In the genomic region with DNA sequence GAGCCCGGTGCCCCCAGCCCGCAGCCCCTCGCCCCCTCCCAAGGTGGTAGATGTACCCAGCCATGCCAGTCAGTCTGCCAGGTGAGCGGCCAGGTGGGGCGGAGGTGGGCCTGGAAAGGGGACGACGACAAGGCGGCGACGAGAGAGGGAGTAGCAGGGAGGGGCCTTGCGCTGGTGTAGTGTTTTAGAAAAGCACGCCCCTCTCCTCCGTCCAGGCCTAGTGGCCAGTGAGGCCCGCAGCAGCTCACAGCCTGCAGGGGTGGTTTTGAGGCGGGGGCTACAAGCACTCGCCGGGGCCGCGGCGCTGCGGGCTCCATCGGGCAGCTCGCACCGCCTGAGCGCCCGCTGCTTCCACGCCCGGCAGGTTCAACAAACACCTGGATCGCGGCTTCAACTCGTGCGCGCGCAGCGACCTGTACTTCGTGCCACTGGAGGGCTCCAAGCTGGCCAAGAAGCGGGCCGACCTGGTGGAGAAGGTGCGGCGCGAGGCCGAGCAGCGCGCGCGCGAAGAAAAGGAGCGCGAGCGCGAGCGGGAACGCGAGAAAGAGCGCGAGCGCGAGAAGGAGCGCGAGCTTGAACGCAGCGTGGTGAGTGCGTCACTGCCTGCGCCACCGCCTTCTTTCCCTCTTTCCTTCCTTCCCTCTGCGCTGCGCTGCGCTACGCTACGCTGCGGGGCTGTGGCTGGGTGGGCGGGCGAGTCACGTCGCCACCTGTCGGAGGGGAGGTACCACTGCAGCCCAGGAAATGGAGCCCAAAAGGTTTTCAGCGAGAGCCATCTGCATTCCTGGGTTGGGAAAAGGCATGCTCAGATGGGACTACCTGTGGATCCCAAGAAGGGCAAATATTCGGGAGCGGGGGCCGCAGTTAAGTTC, we compare ENCODE assay signal across 8 cellular contexts. TPM values are rescaled to one million over a fixed set of nuclear protein-coding genes. Genes with fewer than 3 reads are reported as not detected.
DNase-seq lines count a peak whose midpoint lies in the region; ATAC-seq, FAIRE-seq and TF ChIP-seq lines count a peak whose summit lies in the region.

No MANE protein-coding gene starts in this region.

- FAIRE-seq in kidney (lab: Jason Lieb, UNC): peak; percentile 83

- H3K27ac ChIP-seq in kidney (ENCODE audit: low read depth in 2 of 2, low read length in 2 of 2): peak overlapping the region; percentile 78 to 91

- TF ChIP-seq CTCF in kidney (IDR thresholded peaks at IDR 0.05; ENCODE audit: borderline replicate concordance, extremely low read depth, insufficient read depth): peak; percentile 97

- H3K36me3 ChIP-seq in kidney (ENCODE audit: control insufficient read depth in 1 of 2, insufficient read depth in 2 of 2, low read length in 2 of 2): peaks cover 4 to 10% of the 10 kb centered on the region in 2 donors

- H3K4me3 ChIP-seq in kidney (ENCODE audit: low read length in 2 of 2): peak overlapping the region; percentile 49 to 73

- no peaks in the 10 kb centered on the region for H3K9me3 ChIP-seq in kidney (ENCODE audit: control insufficient read depth in 1 of 2, low read length in 2 of 2)

- ATAC-seq in GM19035 (IDR thresholded peaks at IDR 0.05; ENCODE audit: unreplicated experiment) (peak; percentile 93), HG03354 (IDR thresholded peaks at IDR 0.05; ENCODE audit: poor library complexity, severe bottlenecking, unreplicated experiment) (peak; percentile 92)

- peak overlapping the region; percentile 30 to 86 for H3K9ac ChIP-seq in kidney (ENCODE audit: low read length in 2 of 2)

- intact Hi-C loops in kidney (cut with DNase I): no loop called here

- DNase-seq in Ammon's horn (ENCODE audit: low spot score) (peak; percentile 99), NCI-H460 (ENCODE audit: extremely low read depth, low read depth) (peak; percentile 90), cerebellum (ENCODE audit: low spot score) (peak; percentile 93), kidney (peak; percentile 98)
- DNase-seq in activated CD4-positive, alpha-beta T cell treated with anti-CD3 and anti-CD28 coated beads for 1 hour: peak; percentile 93
- DNase-seq in stimulated activated CD4-positive, alpha-beta T cell treated with anti-CD3 and anti-CD28 coated beads, Interleukin-15, amount 100 ng/mL, for 24 hours: peak; percentile 94

- peaks cover 13 to 16% of the 10 kb centered on the region in 2 donors for H3K4me1 ChIP-seq in kidney (ENCODE audit: control insufficient read depth in 1 of 2, insufficient read depth in 1 of 2, low read depth in 1 of 2, low read length in 2 of 2)

RNA-seq across cellular contexts. Expression of a gene that starts 5.9 kb away (rescaled TPM):
- total RNA-seq in NCI-H460 (2014; rRNA removed; shearing (Covaris generic)): not detected in 2 replicates
- polyA plus RNA-seq in NCI-H460 (2014; cell fraction: nucleus; rRNA removed): not detected in 2 replicates
- total RNA-seq in cerebellum: not detected
- total RNA-seq in kidney: not detected
- not detected for polyA plus RNA-seq in kidney (ENCODE audit: insufficient read depth, low read depth, low replicate concordance)

RNA-seq across cellular contexts. Expression of a gene that starts 6.1 kb away (rescaled TPM):
- 127 and 130 TPM in 2 replicates for total RNA-seq in NCI-H460 (2014; rRNA removed; shearing (Covaris generic))
- polyA plus RNA-seq in NCI-H460 (2014; cell fraction: nucleus; rRNA removed): 226 and 244 TPM in 2 replicates
- 131 TPM for total RNA-seq in cerebellum
- 175 TPM for total RNA-seq in kidney
- polyA plus RNA-seq in kidney (ENCODE audit: insufficient read depth, low read depth, low replicate concordance): 336 TPM

RNA-seq across cellular contexts. Expression of a gene that starts 10.0 kb away (rescaled TPM):
- total RNA-seq in NCI-H460 (2014; rRNA removed; shearing (Covaris generic)): 6.6 and 10.5 TPM in 2 replicates
- 10.7 and 20.4 TPM in 2 replicates for polyA plus RNA-seq in NCI-H460 (2014; cell fraction: nucleus; rRNA removed)
- total RNA-seq in cerebellum (16.2 TPM), kidney (119 TPM)
- 34.2 TPM for polyA plus RNA-seq in kidney (ENCODE audit: insufficient read depth, low read depth, low replicate concordance)

RNA-seq across cellular contexts. Expression of a gene that starts 13.4 kb away (rescaled TPM):
- 3.4 and 5.4 TPM in 2 replicates for total RNA-seq in NCI-H460 (2014; rRNA removed; shearing (Covaris generic))
- 13.1 and 13.4 TPM in 2 replicates for polyA plus RNA-seq in NCI-H460 (2014; cell fraction: nucleus; rRNA removed)
- 2.9 TPM for total RNA-seq in cerebellum
- 70.8 TPM for total RNA-seq in kidney
- 38.0 TPM for polyA plus RNA-seq in kidney (ENCODE audit: insufficient read depth, low read depth, low replicate concordance)

RNA-seq across cellular contexts. Expression of a gene that starts 23.3 kb away (rescaled TPM):
- 12.4 and 13.2 TPM in 2 replicates for total RNA-seq in NCI-H460 (2014; rRNA removed; shearing (Covaris generic))
- 17.1 and 18.4 TPM in 2 replicates for polyA plus RNA-seq in NCI-H460 (2014; cell fraction: nucleus; rRNA removed)
- total RNA-seq in cerebellum (95.4 TPM), kidney (35.7 TPM)
- 10.3 TPM for polyA plus RNA-seq in kidney (ENCODE audit: insufficient read depth, low read depth, low replicate concordance)

Comparison
In these comparisons a context has a peak if more than half of its experiments do, and no peak if none do; other contexts are left out.
1. Peak in every context shown above with its lines: DNase-seq, ATAC-seq, H3K4me3 ChIP-seq and H3K27ac ChIP-seq.